In genomic region chr12:68532204-68532886, GRCh38 we compare ENCODE assay signal across 17 cellular contexts.
A peak's percentile ranks its signal among the peaks of the same experiment; 100 is the strongest.
DNase-seq lines count a peak whose midpoint lies in the region; ATAC-seq and TF ChIP-seq lines count a peak whose summit lies in the region.
"Had no signal": no experiment of that assay in that cellular context is flagged by ENCODE, and none has a peak within 500 bp of the region (broad histone marks: within the 10 kb centered on the region; RNA-seq: fewer than 3 reads in every experiment).

No MANE protein-coding gene starts in this region.

- peak overlapping the region; percentile 24 for H3K27ac Mint-ChIP-seq in MCF 10A (ENCODE audit: low read depth, unreplicated experiment)
- peak overlapping the region; percentile 73 for H3K27ac Mint-ChIP-seq in chondrocyte (ENCODE audit: unreplicated experiment)
- H3K27ac Mint-ChIP-seq in natural killer cell, result peak overlapping the region; percentile 3 to 45
- no peak overlapping the region for H3K27ac Mint-ChIP-seq in endodermal cell
- H3K27ac Mint-ChIP-seq: activated naive CD4-positive, alpha-beta T cell treated with anti-CD3 and anti-CD28 coated beads, Interleukin-2, amount 50 U/mL, for 72 hours had no signal

- H3K4me1 Mint-ChIP-seq in MCF 10A (ENCODE audit: insufficient read depth, unreplicated experiment) (peaks cover 16% of the 10 kb centered on the region), chondrocyte (ENCODE audit: low read depth) (peaks cover 51% of the 10 kb centered on the region), natural killer cell (peaks cover 49% of the 10 kb centered on the region in 2 donors), endodermal cell (no peaks in the 10 kb centered on the region)

- ATAC-seq in natural killer cell (no peak), thoracic aorta (ENCODE audit: insufficient number of reproducible peaks, low FRiP score, low read depth) (peak; percentile 52), HG03045 (IDR thresholded peaks at IDR 0.05; ENCODE audit: unreplicated experiment) (no peak)
- ATAC-seq: activated naive CD4-positive, alpha-beta T cell treated with anti-CD3 and anti-CD28 coated beads, Interleukin-2, amount 50 U/mL, for 72 hours had no signal

- WGBS in mammary epithelial cell (ENCODE audit: low coverage, missing lambda C conversion rate), result 6% methylated on average over 1 of the region's 1 CpG
- 100% methylated on average over 1 of the region's 1 CpG; no CpG with 5 or more reads in 1 of the 2 experiments for WGBS in endodermal cell (ENCODE audit: insufficient coverage in 1 of 2, insufficient read length in 1 of 2), 2 experiments

- H3K36me3 ChIP-seq in mammary epithelial cell (ENCODE audit: insufficient read depth, low read length) (no peaks in the 10 kb centered on the region), thoracic aorta (no peaks in the 10 kb centered on the region), endodermal cell (ENCODE audit: control insufficient read depth, insufficient read depth, low read length) (no peaks in the 10 kb centered on the region)
- H3K36me3 ChIP-seq: BLaER1 treated with 17β-estradiol and CSF1 and Interleukin-3, amounts not matched to agents 10 nM and 100 nM; vagina had no signal

- H3K4me3 ChIP-seq in mammary epithelial cell (replicated peaks in 1 of 3; ENCODE audit: insufficient read depth in 1 of 3, low read depth in 2 of 3, low read length in 3 of 3) (no peak overlapping the region), thoracic aorta (no peak overlapping the region), endodermal cell (ENCODE audit: low read length) (no peak overlapping the region)
- H3K4me3 ChIP-seq: BLaER1 treated with 17β-estradiol and CSF1 and Interleukin-3, amounts not matched to agents 10 nM and 100 nM; vagina had no signal

- no peaks in the 10 kb centered on the region for H3K79me2 ChIP-seq in mammary epithelial cell (ENCODE audit: insufficient read depth, low read length)

- H3K27ac ChIP-seq in mammary epithelial cell (ENCODE audit: insufficient read depth, low read depth, low read length) (no peak overlapping the region), thoracic aorta (peak overlapping the region; percentile 63 to 70), endodermal cell (ENCODE audit: low read depth, low read length) (no peak overlapping the region)
- H3K27ac ChIP-seq: BLaER1 treated with 17β-estradiol and CSF1 and Interleukin-3, amounts not matched to agents 10 nM and 100 nM; RWPE1; vagina had no signal

- no peak overlapping the region for H2AFZ ChIP-seq in mammary epithelial cell (ENCODE audit: low read depth, low read length)

- no TSS peak for BruUV-seq in MCF 10A (replicated peaks; lab: Mats Ljungman, UMichigan)
- no TSS peak for BruUV-seq in mammary epithelial cell (replicated peaks; lab: Mats Ljungman, UMichigan)

- no peaks in the 10 kb centered on the region for H3K27me3 ChIP-seq in mammary epithelial cell (ENCODE audit: insufficient read depth, low read length)
- no peaks in the 10 kb centered on the region for H3K27me3 ChIP-seq in thoracic aorta (replicated peaks; ENCODE audit: insufficient read depth)
- no peaks in the 10 kb centered on the region for H3K27me3 ChIP-seq in endodermal cell (ENCODE audit: control insufficient read depth, insufficient read depth, low read length, poor library complexity, severe bottlenecking)
- H3K27me3 ChIP-seq: BLaER1 treated with 17β-estradiol and CSF1 and Interleukin-3, amounts not matched to agents 10 nM and 100 nM; vagina had no signal

- POLR2A ChIA-PET in MCF 10A (lab: Yijun Ruan, JAX), result no interaction called here

- H4K20me1 ChIP-seq in mammary epithelial cell (ENCODE audit: insufficient read depth, low read length), result no peaks in the 10 kb centered on the region
- H4K20me1 ChIP-seq: BLaER1 treated with 17β-estradiol and CSF1 and Interleukin-3, amounts not matched to agents 10 nM and 100 nM had no signal

- H3K9me3 Mint-ChIP-seq in MCF 10A (ENCODE audit: unreplicated experiment) (no peaks in the 10 kb centered on the region), chondrocyte (ENCODE audit: low read depth) (peaks cover 2% of the 10 kb centered on the region), natural killer cell (no peaks in the 10 kb centered on the region), endodermal cell (no peaks in the 10 kb centered on the region)
- H3K9me3 Mint-ChIP-seq: activated naive CD4-positive, alpha-beta T cell treated with anti-CD3 and anti-CD28 coated beads, Interleukin-2, amount 50 U/mL, for 72 hours had no signal

- no peaks in the 10 kb centered on the region for H3K27me3 Mint-ChIP-seq in MCF 10A (ENCODE audit: insufficient read depth, unreplicated experiment)
- no peaks in the 10 kb centered on the region for H3K27me3 Mint-ChIP-seq in chondrocyte (ENCODE audit: low read depth)
- no peaks in the 10 kb centered on the region for H3K27me3 Mint-ChIP-seq in natural killer cell (ENCODE audit: low read depth in 2 of 2)
- no peaks in the 10 kb centered on the region for H3K27me3 Mint-ChIP-seq in endodermal cell (ENCODE audit: insufficient read depth)

- H3K9me3 ChIP-seq in mammary epithelial cell (replicated peaks; ENCODE audit: insufficient read depth, low read length) (no peaks in the 10 kb centered on the region), thoracic aorta (no peaks in the 10 kb centered on the region), endodermal cell (ENCODE audit: control insufficient read depth, low read length) (peaks cover 4% of the 10 kb centered on the region)
- H3K9me3 ChIP-seq: vagina had no signal

- in situ Hi-C loops in mammary epithelial cell (cut with MboI; ENCODE audit: low sequenced_read_pairs in 2 of 2), result no loop called here

- dilution Hi-C loops in mammary epithelial cell (cut with HindIII; ENCODE audit: low sequenced_read_pairs), result no loop called here

- intact Hi-C loops in MCF 10A (cut with micrococcal nuclease), result no loop called here
- intact Hi-C loops in mammary epithelial cell (cut with micrococcal nuclease), result no loop called here
- intact Hi-C loops in natural killer cell (cut with micrococcal nuclease), result no loop called here

- TF ChIP-seq CTCF in MCF 10A (IDR thresholded peaks at IDR 0.05; ENCODE audit: unreplicated experiment), result no peak
- no peak for TF ChIP-seq CTCF in mammary epithelial cell (conservative IDR thresholded peaks at IDR 0.05 in 1 of 2, IDR thresholded peaks at IDR 0.05 in 1 of 2; ENCODE audit: extremely low read depth in 1 of 2, insufficient read depth in 1 of 2, low read depth in 1 of 2, low read length in 2 of 2)
- no peak for TF ChIP-seq CTCF in chondrocyte (IDR thresholded peaks at IDR 0.05)
- TF ChIP-seq CTCF in natural killer cell (IDR thresholded peaks at IDR 0.05), result no peak
- no peak for TF ChIP-seq CTCF in thoracic aorta (IDR thresholded peaks at IDR 0.05)
- TF ChIP-seq CTCF in endodermal cell (conservative IDR thresholded peaks at IDR 0.05), result no peak

- no peak overlapping the region for H3K4me2 ChIP-seq in mammary epithelial cell (ENCODE audit: insufficient read depth, low read depth, low read length)

- H3K36me3 Mint-ChIP-seq in MCF 10A (ENCODE audit: insufficient read depth, unreplicated experiment), result no peaks in the 10 kb centered on the region
- H3K36me3 Mint-ChIP-seq in chondrocyte (ENCODE audit: low read depth), result no peaks in the 10 kb centered on the region
- no peaks in the 10 kb centered on the region for H3K36me3 Mint-ChIP-seq in natural killer cell
- no peaks in the 10 kb centered on the region for H3K36me3 Mint-ChIP-seq in endodermal cell (ENCODE audit: low read depth)

- DNase-seq in MCF 10A (ENCODE audit: unreplicated experiment) (peak; percentile 16), mammary epithelial cell (no peak), chondrocyte (ENCODE audit: low spot score) (no peak), natural killer cell (no peak), thoracic aorta (ENCODE audit: low spot score) (no peak), NCI-H524 treated with DMSO at 0.1 percent for 48 hours (lab: John Stamatoyannopoulos, UW) (no peak), endodermal cell (no peak)
- DNase-seq: foreskin melanocyte, HCEC 1CT, NCI-H146, NCI-H226, retina had no signal

- CTCF ChIA-PET in MCF 10A (lab: Yijun Ruan, JAX) (no interaction called here), mammary epithelial cell (lab: Charles Lee; ENCODE audit: low non-redundant PET) (no interaction called here)

- H3K9ac ChIP-seq in mammary epithelial cell (ENCODE audit: insufficient read depth, low read length), result no peak overlapping the region
- no peak overlapping the region for H3K9ac ChIP-seq in endodermal cell (ENCODE audit: extremely low read depth, low read length, poor library complexity, severe bottlenecking)
- H3K9ac ChIP-seq: BLaER1 treated with 17β-estradiol and CSF1 and Interleukin-3, amounts not matched to agents 10 nM and 100 nM had no signal

- no peak overlapping the region for H3K4me3 Mint-ChIP-seq in MCF 10A (ENCODE audit: unreplicated experiment)
- H3K4me3 Mint-ChIP-seq in chondrocyte (ENCODE audit: unreplicated experiment), result no peak overlapping the region
- no peak overlapping the region for H3K4me3 Mint-ChIP-seq in natural killer cell
- no peak overlapping the region for H3K4me3 Mint-ChIP-seq in endodermal cell

- H3K4me1 ChIP-seq in mammary epithelial cell (ENCODE audit: insufficient read depth, low read length) (no peaks in the 10 kb centered on the region), thoracic aorta (ENCODE audit: control insufficient read depth in 1 of 2, low read depth in 2 of 2) (peaks cover 26 to 45% of the 10 kb centered on the region in 2 donors), endodermal cell (ENCODE audit: control insufficient read depth, insufficient read depth, low read length) (no peaks in the 10 kb centered on the region)
- H3K4me1 ChIP-seq: vagina had no signal

Comparison
In these comparisons a context has a peak if more than half of its experiments do, and no peak if none do; other contexts are left out.
1. H3K27ac ChIP-seq: peak in thoracic aorta (2 of 2); none in mammary epithelial cell (single experiment) and endodermal cell (single experiment).